Comparison of ENCODE assay signal across 8 cellular contexts in genomic region chr2:27379840-27380625, GRCh38. TPM values are rescaled to one million over a fixed set of nuclear protein-coding genes. Genes with fewer than 3 reads are reported as not detected.
DNase-seq lines count a peak whose midpoint lies in the region; ATAC-seq and TF ChIP-seq lines count a peak whose summit lies in the region.

No MANE protein-coding gene starts in this region.

- H3K4me1 ChIP-seq in SJCRH30 (peaks cover 13% of the 10 kb centered on the region; the same call in 1 of the 2 replicates), spleen (peaks cover 13 to 55% (median 28%) of the 10 kb centered on the region in 6 donors)

- ATAC-seq in HG03280 (IDR thresholded peaks at IDR 0.05; ENCODE audit: unreplicated experiment), result peak; percentile 36
- no peak for ATAC-seq in GM21367 (IDR thresholded peaks at IDR 0.05; ENCODE audit: unreplicated experiment)

- H3K27ac ChIP-seq in SJCRH30 (peak overlapping the region; percentile 69), spleen (peak overlapping the region; percentile 78 to 93 (median 89))

- intact Hi-C loops in spleen (cut with DNase I; ENCODE audit: low total_unique reads), result no loop called here

- H3K27me3 ChIP-seq in SJCRH30, result no peaks in the 10 kb centered on the region
- no peaks in the 10 kb centered on the region for H3K27me3 ChIP-seq in spleen (replicated peaks in 1 of 7)

- peak; percentile 73 for DNase-seq in activated CD4-positive, CD25-positive, alpha-beta regulatory T cell treated with anti-CD3 and anti-CD28 coated beads, Interleukin-2, amount 50 U/mL, for 72 hours
- DNase-seq in activated CD4-positive, CD25-positive, alpha-beta regulatory T cell (lab: John Stamatoyannopoulos, UW), result no peak
- DNase-seq in SJCRH30 (peak in 1 of 2 experiments; percentile 46), cardiac fibroblast (ENCODE audit: low read depth in 2 of 2) (peak; percentile 21 to 50), kidney tubule cell (ENCODE audit: low spot score) (peak; percentile 77), spleen (no peak)

- no peak for TF ChIP-seq POLR2A in spleen (IDR thresholded peaks at IDR 0.05)

- peak overlapping the region; percentile 64 for H3K4me3 ChIP-seq in SJCRH30
- peak overlapping the region; percentile 75 to 78 for H3K4me3 ChIP-seq in cardiac fibroblast (replicated peaks in 1 of 2; ENCODE audit: low read depth in 2 of 2, low read length in 2 of 2)
- peak overlapping the region; percentile 59 to 75 (median 64) for H3K4me3 ChIP-seq in spleen

- TF ChIP-seq CTCF in cardiac fibroblast (IDR thresholded peaks at IDR 0.05; ENCODE audit: low read depth, low read length), result no peak
- TF ChIP-seq CTCF in spleen (IDR thresholded peaks at IDR 0.05 in 8 of 11, conservative IDR thresholded peaks at IDR 0.05 in 3 of 11), result no peak

- H3K9me3 ChIP-seq in SJCRH30 (replicated peaks) (no peaks in the 10 kb centered on the region), spleen (no peaks in the 10 kb centered on the region)

- WGBS in spleen, 5 donors, result 1 to 3% (median 1%) methylated on average over 24 to 35 of the region's 35 CpGs

- H3K36me3 ChIP-seq in SJCRH30 (peaks cover 78% of the 10 kb centered on the region), spleen (peaks cover 0 to 79% (median 66%) of the 10 kb centered on the region in 6 donors)

RNA-seq across cellular contexts. Expression of gene ZNF513, which starts 0.5 kb away (rescaled TPM):
- total RNA-seq in SJCRH30 (2014; rRNA removed; shearing (Covaris generic)), result 13.8 and 14.2 TPM in 2 replicates
- total RNA-seq in spleen, result 10 to 100 TPM; 13.6 to 20.2 (median 17.7) TPM
- polyA plus RNA-seq in spleen, result 10 to 100 TPM; 14.2 to 29.0 (median 26.7) TPM

RNA-seq across cellular contexts. Expression of gene SNX17, which starts 9.6 kb away (rescaled TPM):
- total RNA-seq in SJCRH30 (2014; rRNA removed; shearing (Covaris generic)), result 117 and 120 TPM in 2 replicates
- total RNA-seq in spleen, result 100 to 1,000 TPM; 102 to 140 (median 118) TPM
- 100 to 1,000 TPM in 1 of 3 donors, 10 to 100 TPM in 2; 84.9 to 128 (median 86.5) TPM for polyA plus RNA-seq in spleen

RNA-seq across cellular contexts. Expression of gene EIF2B4, which starts 9.9 kb away (rescaled TPM):
- 50.9 and 59.5 TPM in 2 replicates for total RNA-seq in SJCRH30 (2014; rRNA removed; shearing (Covaris generic))
- 10 to 100 TPM; 26.5 to 33.9 (median 30.3) TPM for total RNA-seq in spleen
- 10 to 100 TPM; 33.4 to 58.1 (median 48.5) TPM for polyA plus RNA-seq in spleen

RNA-seq across cellular contexts. Expression of gene GTF3C2, which starts 23.5 kb away (rescaled TPM):
- total RNA-seq in SJCRH30 (2014; rRNA removed; shearing (Covaris generic)), result 86.8 and 89.4 TPM in 2 replicates
- 10 to 100 TPM; 56.8 to 73.8 (median 61.9) TPM for total RNA-seq in spleen
- polyA plus RNA-seq in spleen, result 10 to 100 TPM; 27.5 to 39.1 (median 37.1) TPM

RNA-seq across cellular contexts. Expression of gene PPM1G, which starts 29.4 kb away (rescaled TPM):
- 160 and 163 TPM in 2 replicates for total RNA-seq in SJCRH30 (2014; rRNA removed; shearing (Covaris generic))
- total RNA-seq in spleen, result 10 to 100 TPM; 44.9 to 59.3 (median 49.9) TPM
- 10 to 100 TPM; 36.0 to 51.2 (median 45.0) TPM for polyA plus RNA-seq in spleen

Comparison
In these comparisons a context has a peak if more than half of its experiments do, and no peak if none do; other contexts are left out.
1. DNase-seq: peak in activated CD4-positive, CD25-positive, alpha-beta regulatory T cell treated with anti-CD3 and anti-CD28 coated beads, Interleukin-2, amount 50 U/mL, for 72 hours (single experiment), cardiac fibroblast (2 of 2) and kidney tubule cell (single experiment); none in activated CD4-positive, CD25-positive, alpha-beta regulatory T cell (0 of 4) and spleen (single experiment).
2. Peak in every context shown above with its lines, with median percentiles within 50 percentile points of each other: H3K4me3 ChIP-seq.